ENCODE assay signal across 2 cellular contexts in genomic region chr2:24359701-24360049, GRCh38.
TF ChIP-seq lines count a peak whose summit lies in the region.

No MANE protein-coding gene starts in this region.

TF ChIP-seq in IMR-90, 13 proteins besides CTCF, POLR2A, EP300 and RAD21:
- TF ChIP-seq USF2 (IDR thresholded peaks at IDR 0.05; ENCODE audit: low read depth, low read length) (no peak), MXI1 (IDR thresholded peaks at IDR 0.05; ENCODE audit: borderline replicate concordance, low read depth, low read length) (no peak), ELK1 (IDR thresholded peaks at IDR 0.05; ENCODE audit: borderline replicate concordance, low read depth, low read length) (no peak), BHLHE40 (IDR thresholded peaks at IDR 0.05; ENCODE audit: low read depth, low read length) (peak; percentile 70)

TF ChIP-seq in endothelial cell of umbilical vein, 7 proteins besides CTCF, POLR2A, EP300 and RAD21:
- no peak for TF ChIP-seq EZH2 (IDR thresholded peaks at IDR 0.05; ENCODE audit: borderline replicate concordance, low read depth, low read length, severe bottlenecking)
- TF ChIP-seq MAX (IDR thresholded peaks at IDR 0.05; ENCODE audit: insufficient read depth, insufficient read length) = no peak
- no peak for TF ChIP-seq JUN (IDR thresholded peaks at IDR 0.05; ENCODE audit: borderline replicate concordance, insufficient read depth, insufficient read length, low read depth)
- TF ChIP-seq GATA2 (IDR thresholded peaks at IDR 0.05; ENCODE audit: insufficient read depth, insufficient read length, low read depth, low read length) = no peak
- TF ChIP-seq MYC (IDR thresholded peaks at IDR 0.05; ENCODE audit: low read depth, low read length) = no peak
- no peak for TF ChIP-seq POLR2AphosphoS5 (IDR thresholded peaks at IDR 0.05; ENCODE audit: insufficient read depth, low read depth, low read length)
- no peak for TF ChIP-seq FOS (IDR thresholded peaks at IDR 0.05; ENCODE audit: borderline replicate concordance, insufficient read depth, low read length)
